Comparison of ENCODE assay signal across 19 cellular contexts in the genomic region with DNA sequence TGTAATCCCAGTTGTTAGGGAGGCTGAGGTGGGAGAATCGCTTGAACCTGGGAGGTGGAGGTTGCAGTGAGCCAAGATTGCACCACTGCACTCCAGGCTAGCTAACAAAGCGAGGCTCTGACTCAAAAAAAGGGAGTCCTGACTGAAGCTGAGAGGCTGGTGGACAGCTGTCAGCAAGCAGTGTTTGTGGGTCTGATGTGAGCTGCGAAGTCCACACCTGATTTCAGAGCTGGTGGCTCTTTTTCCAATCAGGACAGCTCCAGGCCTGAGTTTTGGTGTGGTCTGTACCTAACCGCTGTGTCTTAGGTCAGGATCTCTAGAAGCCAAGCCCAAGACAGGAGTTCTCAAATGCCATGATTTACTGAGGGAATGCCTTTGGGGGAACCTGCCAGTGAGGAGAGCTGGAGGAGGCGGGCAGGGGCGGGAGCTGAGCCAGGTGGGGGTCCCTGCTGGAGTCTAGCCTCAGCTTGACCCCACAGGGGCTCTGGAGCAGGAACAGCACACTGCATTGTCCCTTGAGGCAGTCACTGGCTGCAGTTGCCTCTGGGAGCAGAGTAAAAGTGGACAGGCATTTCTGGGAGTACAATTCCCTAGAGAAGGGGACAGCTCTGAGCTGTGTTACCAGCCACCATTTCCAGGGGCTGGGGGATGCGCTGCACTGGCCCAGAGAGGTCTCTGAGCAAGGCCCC. TPM values are rescaled to one million over a fixed set of nuclear protein-coding genes. Genes with fewer than 3 reads are reported as not detected.
"Had no signal": no experiment of that assay in that cellular context is flagged by ENCODE, and none has a peak within 500 bp of the region (broad histone marks: within the 10 kb centered on the region; RNA-seq: fewer than 3 reads in every experiment).

No MANE protein-coding gene starts in this region.

- H2AFZ ChIP-seq: parathyroid adenoma had no signal

- FAIRE-seq: astrocyte had no signal

- DNase-seq: activated CD4-positive, alpha-beta T cell treated with anti-CD3 and anti-CD28 coated beads, Interleukin-2, amount 10 ng/mL, durations not matched to agents 7 days and 5 days; activated CD8-positive, alpha-beta T cell treated with anti-CD3 and anti-CD28 coated beads, Interleukin-2, amount 10 ng/mL, durations not matched to agents 7 days and 5 days; activated gamma-delta T cell treated with Interleukin-2 at 50 U/mL for 16 hours; cerebellar nuclear complex; effector CD4-positive, alpha-beta T cell; gastrocnemius medialis; kidney glomerular epithelial cell; mesendoderm; naive thymus-derived CD8-positive, alpha-beta T cell; stimulated activated naive CD4-positive, alpha-beta T cell; upper lobe of right lung had no signal

- ATAC-seq: gastrocnemius medialis; heart left ventricle; naive thymus-derived CD8-positive, alpha-beta T cell; upper lobe of right lung had no signal

- H3K27ac ChIP-seq: adrenal gland, breast epithelium, gastrocnemius medialis, heart left ventricle, parathyroid adenoma, upper lobe of right lung had no signal

- H3K9ac ChIP-seq: parathyroid adenoma had no signal

- H3K4me1 ChIP-seq: adrenal gland, gastrocnemius medialis, parathyroid adenoma, upper lobe of right lung had no signal

- H3K9me3 ChIP-seq: adrenal gland, breast epithelium, gastrocnemius medialis had no signal

- H3K79me2 ChIP-seq: parathyroid adenoma had no signal

- H3K4me3 ChIP-seq: adrenal gland, breast epithelium, gastrocnemius medialis, heart left ventricle, upper lobe of right lung had no signal

- H3K36me3 ChIP-seq: adrenal gland, breast epithelium, gastrocnemius medialis, heart left ventricle, upper lobe of right lung had no signal

RNA-seq across cellular contexts. Expression of a gene that starts 5.0 kb away (rescaled TPM):
- total RNA-seq: activated CD4-positive, alpha-beta T cell treated with anti-CD3 and anti-CD28 coated beads, Interleukin-2, amount 10 ng/mL, durations not matched to agents 7 days and 5 days; activated CD8-positive, alpha-beta T cell treated with anti-CD3 and anti-CD28 coated beads, Interleukin-2, amount 10 ng/mL, durations not matched to agents 7 days and 5 days; activated naive CD4-positive, alpha-beta T cell treated with anti-CD3 and anti-CD28 coated beads, Interleukin-2, amount 50 U/mL, for 72 hours; adrenal gland; astrocyte; breast epithelium; gastrocnemius medialis; heart left ventricle; lower leg skin; naive thymus-derived CD8-positive, alpha-beta T cell; upper lobe of right lung had no signal
- polyA plus RNA-seq: adrenal gland; esophagus; heart left ventricle; naive thymus-derived CD8-positive, alpha-beta T cell had no signal

RNA-seq across cellular contexts. Expression of a gene that starts 23.6 kb away (rescaled TPM):
- total RNA-seq: activated CD4-positive, alpha-beta T cell treated with anti-CD3 and anti-CD28 coated beads, Interleukin-2, amount 10 ng/mL, durations not matched to agents 7 days and 5 days; activated CD8-positive, alpha-beta T cell treated with anti-CD3 and anti-CD28 coated beads, Interleukin-2, amount 10 ng/mL, durations not matched to agents 7 days and 5 days; activated naive CD4-positive, alpha-beta T cell treated with anti-CD3 and anti-CD28 coated beads, Interleukin-2, amount 50 U/mL, for 72 hours; naive thymus-derived CD8-positive, alpha-beta T cell had no signal
- polyA plus RNA-seq: naive thymus-derived CD8-positive, alpha-beta T cell had no signal

RNA-seq across cellular contexts. Expression of a gene that starts 54.2 kb away (rescaled TPM):
- total RNA-seq: activated CD4-positive, alpha-beta T cell treated with anti-CD3 and anti-CD28 coated beads, Interleukin-2, amount 10 ng/mL, durations not matched to agents 7 days and 5 days; activated CD8-positive, alpha-beta T cell treated with anti-CD3 and anti-CD28 coated beads, Interleukin-2, amount 10 ng/mL, durations not matched to agents 7 days and 5 days; astrocyte had no signal
- polyA plus RNA-seq: naive thymus-derived CD8-positive, alpha-beta T cell had no signal
